ENCODE assay signal across 8 cellular contexts in the genomic region with DNA sequence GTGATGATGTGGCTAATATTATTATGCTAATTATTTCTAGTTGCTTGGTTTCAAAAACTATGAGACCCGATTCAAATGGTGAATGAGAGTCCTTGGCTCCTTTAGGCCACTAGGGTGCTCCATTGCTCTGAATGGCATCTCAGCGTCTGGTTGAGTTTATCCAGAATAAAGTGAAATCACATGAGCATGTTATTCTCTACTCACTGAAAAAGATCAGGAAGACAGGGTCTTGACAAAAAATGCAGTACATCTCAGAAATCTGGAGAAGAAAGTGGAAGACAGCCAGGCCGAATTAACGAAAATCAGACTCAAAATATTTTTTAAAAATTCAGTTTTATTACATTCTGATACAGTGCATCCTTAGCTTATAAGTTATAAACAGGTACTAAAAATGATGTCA.
DNase-seq lines count a peak whose midpoint lies in the region; ATAC-seq, FAIRE-seq and TF ChIP-seq lines count a peak whose summit lies in the region.

No MANE protein-coding gene starts in this region.

- no peak overlapping the region for H3K9ac ChIP-seq in GM12878 (ENCODE audit: control insufficient read depth, insufficient read depth, low read length)

- no peaks in the 10 kb centered on the region for H3K36me3 ChIP-seq in GM12878 (ENCODE audit: control insufficient read depth in 2 of 2, insufficient read depth in 2 of 2, low read length in 1 of 2)
- no peaks in the 10 kb centered on the region for H3K36me3 ChIP-seq in transverse colon
- H3K36me3 ChIP-seq in CD8-positive, alpha-beta T cell (ENCODE audit: insufficient read depth, low read length), result no peaks in the 10 kb centered on the region

- TF ChIP-seq EP300 in GM12878 (IDR thresholded peaks at IDR 0.05; ENCODE audit: borderline replicate concordance in 1 of 2, control insufficient read depth in 1 of 2, low read depth in 2 of 2, low read length in 2 of 2), result no peak
- TF ChIP-seq EP300 in transverse colon (IDR thresholded peaks at IDR 0.05; ENCODE audit: low read depth), result no peak

- H3K4me1 Mint-ChIP-seq in CD8-positive, alpha-beta T cell (ENCODE audit: low read depth), result no peaks in the 10 kb centered on the region

- H3K4me3 ChIP-seq in GM12878, result no peak overlapping the region
- H3K4me3 ChIP-seq in transverse colon, result no peak overlapping the region
- H3K4me3 ChIP-seq in CD8-positive, alpha-beta T cell (ENCODE audit: low read depth, low read length), result no peak overlapping the region

- BruUV-seq in GM12878 (replicated peaks; lab: Mats Ljungman, UMichigan), result no TSS peak

- peaks cover 28% of the 10 kb centered on the region for H3K27me3 Mint-ChIP-seq in CD8-positive, alpha-beta T cell (ENCODE audit: low read depth)

- no peak overlapping the region for H3K27ac Mint-ChIP-seq in CD8-positive, alpha-beta T cell

- TF ChIP-seq CTCF in GM12878 (IDR thresholded peaks at IDR 0.05 in 2 of 3, conservative IDR thresholded peaks at IDR 0.05 in 1 of 3; ENCODE audit: control insufficient read depth in 2 of 3, extremely low read depth in 1 of 3, insufficient read depth in 1 of 3, low read depth in 3 of 3, low read length in 3 of 3) (peak; percentile 76 to 81 (median 78)), transverse colon (IDR thresholded peaks at IDR 0.05) (peak; percentile 63 to 71 (median 64))
- TF ChIP-seq CTCF in CD8-positive, alpha-beta T cell (IDR thresholded peaks at IDR 0.05), result no peak

- FAIRE-seq in GM12878 (lab: Jason Lieb, UNC), result peak; percentile 87

- no peak overlapping the region for H3K4me2 ChIP-seq in GM12878 (ENCODE audit: control insufficient read depth, insufficient read depth)

- RAD21 ChIA-PET in GM12878 (lab: Charles Lee; ENCODE audit: unreplicated experiment), result interaction anchor here (0.6 to 2.6 kb wide), 17 partner anchors 9 to 971 kb away, joined by 3 to 11 read pairs (median 3); no protein-coding TSS in a partner anchor

- CTCF ChIA-PET in GM12878 (lab: Yijun Ruan, JAX), result interaction anchor here (0.7 to 2.3 kb wide), 34 partner anchors 9 to 1299 kb away, joined by 3 to 17 read pairs (median 4); no protein-coding TSS in a partner anchor
- CTCF ChIA-PET in CD8-positive, alpha-beta T cell (lab: Charles Lee), result interaction anchor here (0.7 kb wide), 1 partner anchor 9 kb away, joined by 3 read pairs; no protein-coding TSS in a partner anchor

- peak; percentile 95 for TF ChIP-seq RAD21 in GM12878 (IDR thresholded peaks at IDR 0.05; ENCODE audit: insufficient read depth, low read depth, low read length)

- ATAC-seq in HG03103 (IDR thresholded peaks at IDR 0.05; ENCODE audit: low read depth, unreplicated experiment) (peak; percentile 83), GM12878 (peak; percentile 98)
- no peak for ATAC-seq in CD8-positive, alpha-beta T cell

- TF ChIP-seq POLR2A in GM12878 (IDR thresholded peaks at IDR 0.05; ENCODE audit: low read depth, low read length) (no peak), transverse colon (IDR thresholded peaks at IDR 0.05) (no peak)

- intact Hi-C loops in GM12878 (cut with micrococcal nuclease; ENCODE audit: unreplicated experiment) (loop anchor here (1.0 to 10.0 kb wide), 4 partner anchors 279 to 971 kb away; no protein-coding TSS in a partner anchor), transverse colon (cut with DNase I; ENCODE audit: low total_unique reads) (no loop called here)
- intact Hi-C loops in CD8-positive, alpha-beta T cell (cut with DNase I, micrococcal nuclease), result loop anchor here in 1 of 2 experiments (2.0 to 10.0 kb wide), 2 partner anchors 645 to 969 kb away; no protein-coding TSS in a partner anchor

- no peak overlapping the region for H3K27ac ChIP-seq in GM12878 (ENCODE audit: control insufficient read depth, insufficient read depth)
- no peak overlapping the region for H3K27ac ChIP-seq in transverse colon
- no peak overlapping the region for H3K27ac ChIP-seq in CD8-positive, alpha-beta T cell (ENCODE audit: low read depth, low read length)

- SMC1A ChIA-PET in GM12878 (lab: Charles Lee; ENCODE audit: uncharacterized antibody, unreplicated experiment), result interaction anchor here (0.8 to 5.8 kb wide), 21 partner anchors 8 to 978 kb away, joined by 3 to 55 read pairs (median 3); no protein-coding TSS in a partner anchor

- 0% methylated on average over 4 of the region's 4 CpGs for WGBS in GM12878 (ENCODE audit: insufficient coverage, insufficient replicate concordance, low lambda C conversion rate, missing lambda C conversion rate)
- WGBS in transverse colon (ENCODE audit: low coverage in 1 of 2), 2 donors, result 16 to 25% methylated on average over 3 to 4 of the region's 4 CpGs

- no peaks in the 10 kb centered on the region for H4K20me1 ChIP-seq in GM12878 (ENCODE audit: control insufficient read depth, insufficient read depth)

- POLR2A ChIA-PET in GM12878 (lab: Charles Lee), result no interaction called here
- POLR2A ChIA-PET in CD8-positive, alpha-beta T cell (lab: Charles Lee), result no interaction called here

- H3K9me3 Mint-ChIP-seq in CD8-positive, alpha-beta T cell, result no peaks in the 10 kb centered on the region

- in situ Hi-C loops in GM12878 (cut with MboI) (no loop called here), transverse colon (cut with MboI; ENCODE audit: low pct_ligation_motif_present in 1 of 4, low pct_unique_long_range_greater_than_20kb in 1 of 4, low sequenced_read_pairs in 3 of 4) (loop anchor here (10.0 to 25.0 kb wide), 3 partner anchors 642 to 969 kb away; partner anchors contain the start of gene IRS2 (in 3 of the 4))

- H3K9me3 ChIP-seq in GM12878 (replicated peaks; ENCODE audit: control insufficient read depth, insufficient read depth, low read length), result no peaks in the 10 kb centered on the region; the same call in 2 of the 3 replicates
- H3K9me3 ChIP-seq in transverse colon, result no peaks in the 10 kb centered on the region
- H3K9me3 ChIP-seq in CD8-positive, alpha-beta T cell (ENCODE audit: low read length), result no peaks in the 10 kb centered on the region

- H3K27me3 ChIP-seq in GM12878 (replicated peaks in 1 of 2; ENCODE audit: control insufficient read depth in 2 of 2, insufficient read depth in 2 of 2, low read length in 1 of 2), result no peaks in the 10 kb centered on the region; a peak in 1 of 4 replicates
- H3K27me3 ChIP-seq in transverse colon, result peaks cover 21% of the 10 kb centered on the region
- peaks cover 3% of the 10 kb centered on the region for H3K27me3 ChIP-seq in CD8-positive, alpha-beta T cell (ENCODE audit: insufficient read depth, low read length)

- H3K4me3 Mint-ChIP-seq in CD8-positive, alpha-beta T cell, result no peak overlapping the region

- no peaks in the 10 kb centered on the region for H3K4me1 ChIP-seq in GM12878 (ENCODE audit: control insufficient read depth, insufficient read depth, low read length)
- peaks cover 0 to under 1% (median 0%) of the 10 kb centered on the region in 4 donors for H3K4me1 ChIP-seq in transverse colon
- no peaks in the 10 kb centered on the region for H3K4me1 ChIP-seq in CD8-positive, alpha-beta T cell (ENCODE audit: insufficient read depth, low read length)

- H2AFZ ChIP-seq in GM12878 (ENCODE audit: control insufficient read depth, low read depth, low read length), result no peak overlapping the region

- DNase-seq in DMS153 treated with DMSO at 0.1 percent for 48 hours (lab: John Stamatoyannopoulos, UW; ENCODE audit: unreplicated experiment) (peak; percentile 8), GM19238 (ENCODE audit: insufficient read length, low spot score) (peak; percentile 41), NCI-H2196 (lab: John Stamatoyannopoulos, UW; ENCODE audit: unreplicated experiment) (peak; percentile 1), GM12878 (ENCODE audit: low read depth, low spot score) (no peak), iris pigment epithelial cell (ENCODE audit: low read depth) (peak; percentile 86), transverse colon (peak; percentile 30)
- DNase-seq in CD8-positive, alpha-beta T cell, result no peak

- no peaks in the 10 kb centered on the region for H3K36me3 Mint-ChIP-seq in CD8-positive, alpha-beta T cell

- no peaks in the 10 kb centered on the region for H3K79me2 ChIP-seq in GM12878 (ENCODE audit: control insufficient read depth, insufficient read depth, low read length)

TF ChIP-seq in GM12878, 131 proteins besides CTCF, POLR2A, EP300 and RAD21:
- TF ChIP-seq, protein P1, sequence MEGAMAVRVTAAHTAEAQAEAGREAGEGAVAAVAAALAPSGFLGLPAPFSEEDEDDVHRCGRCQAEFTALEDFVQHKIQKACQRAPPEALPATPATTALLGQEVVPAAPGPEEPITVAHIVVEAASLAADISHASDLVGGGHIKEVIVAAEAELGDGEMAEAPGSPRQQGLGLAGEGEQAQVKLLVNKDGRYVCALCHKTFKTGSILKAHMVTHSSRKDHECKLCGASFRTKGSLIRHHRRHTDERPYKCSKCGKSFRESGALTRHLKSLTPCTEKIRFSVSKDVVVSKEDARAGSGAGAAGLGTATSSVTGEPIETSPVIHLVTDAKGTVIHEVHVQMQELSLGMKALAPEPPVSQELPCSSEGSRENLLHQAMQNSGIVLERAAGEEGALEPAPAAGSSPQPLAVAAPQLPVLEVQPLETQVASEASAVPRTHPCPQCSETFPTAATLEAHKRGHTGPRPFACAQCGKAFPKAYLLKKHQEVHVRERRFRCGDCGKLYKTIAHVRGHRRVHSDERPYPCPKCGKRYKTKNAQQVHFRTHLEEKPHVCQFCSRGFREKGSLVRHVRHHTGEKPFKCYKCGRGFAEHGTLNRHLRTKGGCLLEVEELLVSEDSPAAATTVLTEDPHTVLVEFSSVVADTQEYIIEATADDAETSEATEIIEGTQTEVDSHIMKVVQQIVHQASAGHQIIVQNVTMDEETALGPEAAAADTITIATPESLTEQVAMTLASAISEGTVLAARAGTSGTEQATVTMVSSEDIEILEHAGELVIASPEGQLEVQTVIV (IDR thresholded peaks at IDR 0.05; ENCODE audit: borderline replicate concordance, partially characterized antibody), result no peak
- peak; percentile 52; the same call in 1 of the 2 replicates for TF ChIP-seq YY1 (IDR thresholded peaks at IDR 0.05; ENCODE audit: low read depth, low read length)
- peak; percentile 93 for TF ChIP-seq SMC3 (IDR thresholded peaks at IDR 0.05; ENCODE audit: borderline replicate concordance, low read length)
- TF ChIP-seq, protein P2, sequence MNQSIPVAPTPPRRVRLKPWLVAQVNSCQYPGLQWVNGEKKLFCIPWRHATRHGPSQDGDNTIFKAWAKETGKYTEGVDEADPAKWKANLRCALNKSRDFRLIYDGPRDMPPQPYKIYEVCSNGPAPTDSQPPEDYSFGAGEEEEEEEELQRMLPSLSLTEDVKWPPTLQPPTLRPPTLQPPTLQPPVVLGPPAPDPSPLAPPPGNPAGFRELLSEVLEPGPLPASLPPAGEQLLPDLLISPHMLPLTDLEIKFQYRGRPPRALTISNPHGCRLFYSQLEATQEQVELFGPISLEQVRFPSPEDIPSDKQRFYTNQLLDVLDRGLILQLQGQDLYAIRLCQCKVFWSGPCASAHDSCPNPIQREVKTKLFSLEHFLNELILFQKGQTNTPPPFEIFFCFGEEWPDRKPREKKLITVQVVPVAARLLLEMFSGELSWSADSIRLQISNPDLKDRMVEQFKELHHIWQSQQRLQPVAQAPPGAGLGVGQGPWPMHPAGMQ (IDR thresholded peaks at IDR 0.05; ENCODE audit: borderline replicate concordance), result no peak
- TF ChIP-seq RAD51 (IDR thresholded peaks at IDR 0.05), result peak; percentile 56; the same call in 1 of the 2 replicates
- 0 out of 4 replicates have a peak, but pooled peaks of 1 of the 2 experiments have one; percentile 10 for TF ChIP-seq BHLHE40 (IDR thresholded peaks at IDR 0.05; ENCODE audit: borderline replicate concordance in 1 of 2, low read depth in 2 of 2, low read length in 1 of 2)
TF ChIP-seq in GM12878: peak in this region for 4.

Comparison
In these comparisons a context has a peak if more than half of its experiments do, and no peak if none do; other contexts are left out.
1. DNase-seq: peak in DMS153 treated with DMSO at 0.1 percent for 48 hours (single experiment), GM19238 (single experiment), NCI-H2196 (single experiment), iris pigment epithelial cell (single experiment) and transverse colon (single experiment); none in GM12878 (single experiment) and CD8-positive, alpha-beta T cell (0 of 7).